Comparison of ENCODE assay signal across 7 cellular contexts in genomic region chr13:96377835-96378234, GRCh38.
"Had no signal": no experiment of that assay in that cellular context is flagged by ENCODE, and none has a peak within 500 bp of the region (broad histone marks: within the 10 kb centered on the region; RNA-seq: fewer than 3 reads in every experiment).

No MANE protein-coding gene starts in this region.

- FAIRE-seq: G401.6, GM12891, GM12892, GM18507, GM19239 had no signal

- DNase-seq: GDM1, GF-D8 had no signal
